10 cellular contexts compared by ENCODE assay signal in the genomic region with DNA sequence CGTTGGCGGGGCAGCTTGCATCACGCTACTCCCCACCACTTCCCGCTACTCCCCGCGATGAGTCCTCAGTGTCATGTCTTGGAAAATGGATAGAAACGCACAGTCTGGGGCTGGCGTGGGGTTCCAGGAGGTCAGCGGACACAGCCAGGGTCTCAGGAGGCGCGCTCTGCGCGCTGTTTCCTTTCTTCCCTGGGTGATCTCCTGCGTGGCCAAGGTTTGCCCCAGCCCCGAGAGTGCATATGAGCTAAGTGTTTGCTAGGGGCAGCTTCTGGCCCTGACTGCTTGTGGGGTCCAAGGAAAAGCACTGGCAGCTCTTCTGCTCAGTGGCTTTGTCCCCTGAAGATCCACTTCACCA. TPM values are rescaled to one million over a fixed set of nuclear protein-coding genes. Genes with fewer than 3 reads are reported as not detected.
DNase-seq lines count a peak whose midpoint lies in the region; ATAC-seq, FAIRE-seq and TF ChIP-seq lines count a peak whose summit lies in the region.
"Had no signal": no experiment of that assay in that cellular context is flagged by ENCODE, and none has a peak within 500 bp of the region (broad histone marks: within the 10 kb centered on the region; RNA-seq: fewer than 3 reads in every experiment).

No MANE protein-coding gene starts in this region.

- no peak for TF ChIP-seq RAD21 in A549 (conservative IDR thresholded peaks at IDR 0.05 in 1 of 2, IDR thresholded peaks at IDR 0.05 in 1 of 2)

- H3K4me1 ChIP-seq in A549 (peaks cover 20% of the 10 kb centered on the region), KMS-11 (ENCODE audit: low read depth, poor library complexity, severe bottlenecking) (no peaks in the 10 kb centered on the region), mammary epithelial cell (ENCODE audit: insufficient read depth, low read length) (peaks cover 18% of the 10 kb centered on the region)

- no peak for DNase-seq in A549 (ENCODE audit: low read depth in 1 of 2, low spot score in 1 of 2)
- no peak for DNase-seq in mammary epithelial cell
- DNase-seq in naive B cell = no peak
- DNase-seq in NCI-H526 (lab: John Stamatoyannopoulos, UW) = no peak
- DNase-seq in HuH-7.5 (ENCODE audit: low spot score) = no peak
- DNase-seq in GM19240 (ENCODE audit: insufficient read length, low spot score) = no peak
- DNase-seq in left colon = no peak
- DNase-seq: DMS 273 treated with DMSO at 0.1 percent for 48 hours had no signal

- H3K27ac ChIP-seq in A549 (peak overlapping the region in 1 of 2 experiments; percentile 44; a peak in 1 of 6 replicates), KMS-11 (no peak overlapping the region), mammary epithelial cell (ENCODE audit: insufficient read depth, low read depth, low read length) (no peak overlapping the region)

- peak overlapping the region; percentile 35 to 85 (median 72) for H3K4me3 Mint-ChIP-seq in naive B cell

- H3K79me2 ChIP-seq in KMS-11 (ENCODE audit: insufficient read depth, low read depth) (no peaks in the 10 kb centered on the region), mammary epithelial cell (ENCODE audit: insufficient read depth, low read length) (peaks cover 18% of the 10 kb centered on the region)

- no peak overlapping the region for H3K9ac ChIP-seq in KMS-11
- no peak overlapping the region for H3K9ac ChIP-seq in mammary epithelial cell (ENCODE audit: insufficient read depth, low read length)

- peaks cover 23 to 29% (median 26%) of the 10 kb centered on the region in 3 donors for H3K4me1 Mint-ChIP-seq in naive B cell

- H3K9me3 Mint-ChIP-seq in naive B cell = no peaks in the 10 kb centered on the region

- H3K4me3 ChIP-seq in A549 (peak overlapping the region; percentile 73; the same call in 2 of the 3 replicates), KMS-11 (IDR thresholded peaks at IDR 0.05; ENCODE audit: insufficient read depth, low read depth, low read length) (no peak overlapping the region), mammary epithelial cell (replicated peaks in 1 of 3; ENCODE audit: insufficient read depth in 1 of 3, low read depth in 2 of 3, low read length in 3 of 3) (no peak overlapping the region)

- H4K20me1 ChIP-seq in KMS-11 (ENCODE audit: insufficient read depth) = no peaks in the 10 kb centered on the region
- no peaks in the 10 kb centered on the region for H4K20me1 ChIP-seq in mammary epithelial cell (ENCODE audit: insufficient read depth, low read length)

- H3K27me3 ChIP-seq in KMS-11 (ENCODE audit: insufficient read depth, low read depth) (no peaks in the 10 kb centered on the region), mammary epithelial cell (ENCODE audit: insufficient read depth, low read length) (no peaks in the 10 kb centered on the region)
- H3K27me3 ChIP-seq: gastroesophageal sphincter had no signal

- POLR2A ChIA-PET in A549 (lab: Yijun Ruan, JAX) = no interaction called here

- peak overlapping the region in 4 of 6 donors; percentile 53 to 78 (median 69) for H3K27ac Mint-ChIP-seq in naive B cell

- TF ChIP-seq CTCF in A549 (IDR thresholded peaks at IDR 0.05) (no peak), KMS-11 (conservative IDR thresholded peaks at IDR 0.05; ENCODE audit: low read depth, low read length) (no peak), mammary epithelial cell (conservative IDR thresholded peaks at IDR 0.05 in 1 of 2, IDR thresholded peaks at IDR 0.05 in 1 of 2; ENCODE audit: extremely low read depth in 1 of 2, insufficient read depth in 1 of 2, low read depth in 1 of 2, low read length in 2 of 2) (no peak)

- TF ChIP-seq POLR2A in A549 (IDR thresholded peaks at IDR 0.05; ENCODE audit: low read length) = no peak

- peak in 1 of 2 experiments; percentile 50; a peak in 3 of 6 replicates for ATAC-seq in A549
- no peak for ATAC-seq in naive B cell (ENCODE audit: low read depth in 2 of 2)
- no peak for ATAC-seq in left colon

- no peaks in the 10 kb centered on the region for H3K36me3 Mint-ChIP-seq in naive B cell

- CTCF ChIA-PET in A549 (lab: Yijun Ruan, JAX) = interaction anchor here (0.6 to 1.5 kb wide), 5 partner anchors 11 to 1602 kb away, joined by 3 to 4 read pairs (median 3); no protein-coding TSS in a partner anchor
- CTCF ChIA-PET in mammary epithelial cell (lab: Charles Lee; ENCODE audit: low non-redundant PET) = interaction anchor here (0.6 kb wide), 1 partner anchor 265 kb away, joined by 3 read pairs; no protein-coding TSS in a partner anchor

- WGBS in A549 (ENCODE audit: missing lambda C conversion rate) = 61% methylated on average over 13 of the region's 15 CpGs
- WGBS in mammary epithelial cell (ENCODE audit: low coverage, missing lambda C conversion rate) = 85% methylated on average over 8 of the region's 15 CpGs

- no peak for TF ChIP-seq EP300 in A549 (IDR thresholded peaks at IDR 0.05)

- H3K9me3 ChIP-seq in A549 (no peaks in the 10 kb centered on the region), mammary epithelial cell (replicated peaks; ENCODE audit: insufficient read depth, low read length) (no peaks in the 10 kb centered on the region)
- H3K9me3 ChIP-seq: gastroesophageal sphincter had no signal

- in situ Hi-C loops in mammary epithelial cell (cut with MboI; ENCODE audit: low sequenced_read_pairs in 2 of 2) = loop anchor here in 1 of 2 donors (25.0 kb wide), 2 partner anchors 134 to 416 kb away; no protein-coding TSS in a partner anchor

- H2AFZ ChIP-seq in KMS-11 (ENCODE audit: low read depth) = peak overlapping the region; percentile 49; the same call in 1 of the 2 replicates
- H2AFZ ChIP-seq in mammary epithelial cell (ENCODE audit: low read depth, low read length) = peak overlapping the region; percentile 71

- intact Hi-C loops in mammary epithelial cell (cut with micrococcal nuclease) (loop anchor here (1.0 to 5.0 kb wide), 7 partner anchors 101 to 1601 kb away; no protein-coding TSS in a partner anchor), left colon (cut with DNase I, micrococcal nuclease) (loop anchor here in 1 of 2 donors (10.0 kb wide), 1 partner anchor 413 kb away; no protein-coding TSS in a partner anchor)

- no TSS peak for BruUV-seq in mammary epithelial cell (replicated peaks; lab: Mats Ljungman, UMichigan)

- no peaks in the 10 kb centered on the region for H3K36me3 ChIP-seq in KMS-11 (ENCODE audit: insufficient read depth)
- H3K36me3 ChIP-seq in mammary epithelial cell (ENCODE audit: insufficient read depth, low read length) = no peaks in the 10 kb centered on the region
- H3K36me3 ChIP-seq: gastroesophageal sphincter had no signal

- H3K27me3 Mint-ChIP-seq in naive B cell = no peaks in the 10 kb centered on the region

- H3K4me2 ChIP-seq in A549 (peak overlapping the region; percentile 87), KMS-11 (peak overlapping the region; percentile 36; the same call in 1 of the 2 replicates), mammary epithelial cell (ENCODE audit: insufficient read depth, low read depth, low read length) (peak overlapping the region; percentile 28)

- FAIRE-seq in A549 (lab: Jason Lieb, UNC) = no peak

- dilution Hi-C loops in mammary epithelial cell (cut with HindIII; ENCODE audit: low sequenced_read_pairs) = no loop called here

TF ChIP-seq in A549, 52 proteins besides CTCF, POLR2A, EP300 and RAD21 (continues in another document):
- TF ChIP-seq MAFK (IDR thresholded peaks at IDR 0.05; ENCODE audit: partially characterized antibody) = no peak
- TF ChIP-seq RARB (CRISPR knock-in tag; IDR thresholded peaks at IDR 0.05) = no peak
- TF ChIP-seq ESRRA (IDR thresholded peaks at IDR 0.05; ENCODE audit: borderline replicate concordance, low read length) = no peak
- no peak for TF ChIP-seq NR3C1 (IDR thresholded peaks at IDR 0.05)
- TF ChIP-seq JUNB (IDR thresholded peaks at IDR 0.05) = no peak
- no peak for TF ChIP-seq HEYL (CRISPR knock-in tag; IDR thresholded peaks at IDR 0.05)
- TF ChIP-seq, protein P1, sequence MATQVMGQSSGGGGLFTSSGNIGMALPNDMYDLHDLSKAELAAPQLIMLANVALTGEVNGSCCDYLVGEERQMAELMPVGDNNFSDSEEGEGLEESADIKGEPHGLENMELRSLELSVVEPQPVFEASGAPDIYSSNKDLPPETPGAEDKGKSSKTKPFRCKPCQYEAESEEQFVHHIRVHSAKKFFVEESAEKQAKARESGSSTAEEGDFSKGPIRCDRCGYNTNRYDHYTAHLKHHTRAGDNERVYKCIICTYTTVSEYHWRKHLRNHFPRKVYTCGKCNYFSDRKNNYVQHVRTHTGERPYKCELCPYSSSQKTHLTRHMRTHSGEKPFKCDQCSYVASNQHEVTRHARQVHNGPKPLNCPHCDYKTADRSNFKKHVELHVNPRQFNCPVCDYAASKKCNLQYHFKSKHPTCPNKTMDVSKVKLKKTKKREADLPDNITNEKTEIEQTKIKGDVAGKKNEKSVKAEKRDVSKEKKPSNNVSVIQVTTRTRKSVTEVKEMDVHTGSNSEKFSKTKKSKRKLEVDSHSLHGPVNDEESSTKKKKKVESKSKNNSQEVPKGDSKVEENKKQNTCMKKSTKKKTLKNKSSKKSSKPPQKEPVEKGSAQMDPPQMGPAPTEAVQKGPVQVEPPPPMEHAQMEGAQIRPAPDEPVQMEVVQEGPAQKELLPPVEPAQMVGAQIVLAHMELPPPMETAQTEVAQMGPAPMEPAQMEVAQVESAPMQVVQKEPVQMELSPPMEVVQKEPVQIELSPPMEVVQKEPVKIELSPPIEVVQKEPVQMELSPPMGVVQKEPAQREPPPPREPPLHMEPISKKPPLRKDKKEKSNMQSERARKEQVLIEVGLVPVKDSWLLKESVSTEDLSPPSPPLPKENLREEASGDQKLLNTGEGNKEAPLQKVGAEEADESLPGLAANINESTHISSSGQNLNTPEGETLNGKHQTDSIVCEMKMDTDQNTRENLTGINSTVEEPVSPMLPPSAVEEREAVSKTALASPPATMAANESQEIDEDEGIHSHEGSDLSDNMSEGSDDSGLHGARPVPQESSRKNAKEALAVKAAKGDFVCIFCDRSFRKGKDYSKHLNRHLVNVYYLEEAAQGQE (IDR thresholded peaks at IDR 0.05) = no peak

RNA-seq across cellular contexts. Expression of a gene that starts 2.7 kb away (rescaled TPM):
- 3.8 and 5.6 TPM in 2 replicates for polyA plus RNA-seq in A549 (2011; rRNA removed)
- polyA plus RNA-seq in A549 (2012; cell fraction: cytosol; rRNA removed) = 5.8 and 9.7 TPM in 2 replicates
- polyA plus RNA-seq in A549 (2012; cell fraction: nucleus; rRNA removed) = 10.0 and 11.0 TPM in 2 replicates
- polyA plus RNA-seq in A549 (2017; fragmentation: RNase III; extraction: RNeasy Plus Mini Kit Qiagen cat#74134 plus additional on column Dnase treatment) = 10.5 to 11.9 TPM (median 11.6 TPM) in 3 replicates
- polyA minus RNA-seq in A549 (2011; rRNA and poly(A)+ RNA removed) = 6.0 and 6.7 TPM in 2 replicates
- total RNA-seq in mammary epithelial cell = 10 to 100 TPM; 22.7 to 61.0 TPM
- 13.2 TPM for polyA plus RNA-seq in mammary epithelial cell
- 11.2 TPM for polyA minus RNA-seq in mammary epithelial cell
- polyA plus RNA-seq in naive B cell (ENCODE audit: low read depth in 6 of 6) = 10 to 100 TPM in 2 of 6 donors, 1 to 10 TPM in 4; 3.3 to 11.5 (median 6.8) TPM
- 10 to 100 TPM; 20.5 to 40.4 TPM for total RNA-seq in left colon

Comparison
In these comparisons a context has a peak if more than half of its experiments do, and no peak if none do; other contexts are left out.
1. H3K4me2 ChIP-seq: peak in every context shown above with its lines; median percentile 87 in A549; 36 in KMS-11; 28 in mammary epithelial cell.